10 cellular contexts compared by ENCODE assay signal in genomic region chr1:68010094-68010493, GRCh38. TPM values are rescaled to one million over a fixed set of nuclear protein-coding genes. Genes with fewer than 3 reads are reported as not detected.
A peak's percentile ranks its signal among the peaks of the same experiment; 100 is the strongest.
DNase-seq lines count a peak whose midpoint lies in the region; ATAC-seq, FAIRE-seq and TF ChIP-seq lines count a peak whose summit lies in the region.
"Had no signal": no experiment of that assay in that cellular context is flagged by ENCODE, and none has a peak within 500 bp of the region (broad histone marks: within the 10 kb centered on the region; RNA-seq: fewer than 3 reads in every experiment).

No MANE protein-coding gene starts in this region.

- H3K9ac ChIP-seq in fibroblast of lung (ENCODE audit: insufficient read depth, low read length), result no peak overlapping the region

- 0 out of 2 replicates have a peak, but pooled peaks have one; percentile 39 for TF ChIP-seq CTCF in OCI-LY7 (conservative IDR thresholded peaks at IDR 0.05; ENCODE audit: low read length)
- peak; percentile 21 to 53 for TF ChIP-seq CTCF in fibroblast of lung (conservative IDR thresholded peaks at IDR 0.05 in 1 of 2, IDR thresholded peaks at IDR 0.05 in 1 of 2; ENCODE audit: low read depth in 1 of 2, low read length in 2 of 2)

- intact Hi-C loops in OCI-LY7 (cut with micrococcal nuclease; ENCODE audit: unreplicated experiment), result no loop called here

- H3K27me3 ChIP-seq in fibroblast of lung (ENCODE audit: control insufficient read depth, insufficient read depth, low read length) (no peaks in the 10 kb centered on the region), small intestine (ENCODE audit: control insufficient read depth in 2 of 2, insufficient read depth in 2 of 2, low read length in 2 of 2) (no peaks in the 10 kb centered on the region)
- H3K27me3 ChIP-seq: pancreas had no signal

- H3K4me1 Mint-ChIP-seq in T-helper 17 cell, result no peaks in the 10 kb centered on the region

- H3K36me3 ChIP-seq in OCI-LY7 (ENCODE audit: insufficient read depth, low read length) (no peaks in the 10 kb centered on the region), fibroblast of lung (ENCODE audit: control insufficient read depth, insufficient read depth, low read length) (no peaks in the 10 kb centered on the region), small intestine (ENCODE audit: control insufficient read depth in 2 of 2, insufficient read depth in 2 of 2, low read length in 2 of 2) (no peaks in the 10 kb centered on the region)
- H3K36me3 ChIP-seq: pancreas had no signal

- no TSS peak for BruUV-seq in OCI-LY7 (replicated peaks; lab: Mats Ljungman, UMichigan)

- H3K36me3 Mint-ChIP-seq in T-helper 17 cell (ENCODE audit: low read depth), result no peaks in the 10 kb centered on the region

- H3K4me3 ChIP-seq in OCI-LY7 (ENCODE audit: low read depth, low read length, poor library complexity, severe bottlenecking) (no peak overlapping the region), fibroblast of lung (replicated peaks in 1 of 4; ENCODE audit: control extremely low read depth in 1 of 4, insufficient read depth in 1 of 4, low read depth in 3 of 4, low read length in 4 of 4) (no peak overlapping the region), small intestine (ENCODE audit: low read depth in 1 of 2, low read length in 2 of 2) (no peak overlapping the region)
- H3K4me3 ChIP-seq: pancreas had no signal

- H3K9me2 ChIP-seq in OCI-LY7 (ENCODE audit: insufficient read depth, low read length), result no peaks in the 10 kb centered on the region

- H3K79me2 ChIP-seq in OCI-LY7 (ENCODE audit: insufficient read depth, low read depth, low read length), result no peaks in the 10 kb centered on the region
- H3K79me2 ChIP-seq in fibroblast of lung (ENCODE audit: control insufficient read depth, insufficient read depth, low read length), result no peaks in the 10 kb centered on the region

- H3K9me3 ChIP-seq in OCI-LY7 (ENCODE audit: low read length) (no peaks in the 10 kb centered on the region), fibroblast of lung (ENCODE audit: control insufficient read depth, insufficient read depth, low read depth, low read length) (no peaks in the 10 kb centered on the region), small intestine (ENCODE audit: control insufficient read depth, low read depth) (no peaks in the 10 kb centered on the region), T-helper 17 cell (ENCODE audit: control insufficient read depth, low read length, poor library complexity, severe bottlenecking) (no peaks in the 10 kb centered on the region)
- H3K9me3 ChIP-seq: pancreas had no signal

- H2AFZ ChIP-seq in OCI-LY7 (ENCODE audit: low read length) (no peak overlapping the region), fibroblast of lung (ENCODE audit: low read length) (no peak overlapping the region)

- H3K27ac Mint-ChIP-seq in T-helper 17 cell, result no peak overlapping the region
- H3K27ac Mint-ChIP-seq: dendritic cell treated with granulocyte-macrophage colony-stimulating factor and Interleukin-4, amounts not matched to agents 40 ng/mL and 50 ng/mL, for 4 days had no signal

- H3K4me1 ChIP-seq in OCI-LY7 (ENCODE audit: insufficient read depth, low read length, poor library complexity, severe bottlenecking) (no peaks in the 10 kb centered on the region), fibroblast of lung (ENCODE audit: control insufficient read depth, extremely low read depth, insufficient read depth, low read length) (no peaks in the 10 kb centered on the region), small intestine (ENCODE audit: control insufficient read depth in 2 of 2, insufficient read depth in 1 of 2, low read depth in 1 of 2, low read length in 1 of 2) (no peaks in the 10 kb centered on the region)
- H3K4me1 ChIP-seq: pancreas had no signal

- no peak overlapping the region for H3K4me2 ChIP-seq in OCI-LY7 (ENCODE audit: low read length)
- H3K4me2 ChIP-seq in fibroblast of lung (ENCODE audit: extremely low read depth, insufficient read depth, low read length), result no peak overlapping the region

- H3K27me3 Mint-ChIP-seq in T-helper 17 cell, result peaks cover 4% of the 10 kb centered on the region
- H3K27me3 Mint-ChIP-seq: dendritic cell treated with granulocyte-macrophage colony-stimulating factor and Interleukin-4, amounts not matched to agents 40 ng/mL and 50 ng/mL, for 4 days had no signal

- no peak overlapping the region for H3K4me3 Mint-ChIP-seq in T-helper 17 cell
- H3K4me3 Mint-ChIP-seq: dendritic cell treated with granulocyte-macrophage colony-stimulating factor and Interleukin-4, amounts not matched to agents 40 ng/mL and 50 ng/mL, for 4 days had no signal

- DNase-seq in NCI-H1436 (lab: John Stamatoyannopoulos, UW) (peak; percentile 11), NCI-H1436 treated with DMSO at 0.1 percent for 48 hours (lab: John Stamatoyannopoulos, UW) (no peak), OCI-LY7 (ENCODE audit: low spot score) (no peak), fibroblast of lung (ENCODE audit: low read depth in 2 of 2) (peak; percentile 45 to 70), small intestine (peak; percentile 17), inferior parietal cortex (ENCODE audit: extremely low spot score) (no peak), T-helper 17 cell (no peak)
- DNase-seq: pancreas had no signal

- ATAC-seq in T-helper 17 cell, result no peak
- no peak for ATAC-seq in HG03196 (IDR thresholded peaks at IDR 0.05; ENCODE audit: unreplicated experiment)

- H4K20me1 ChIP-seq in OCI-LY7 (ENCODE audit: insufficient read depth, low read length) (no peaks in the 10 kb centered on the region), fibroblast of lung (ENCODE audit: control insufficient read depth, extremely low read depth, insufficient read depth, low read length) (no peaks in the 10 kb centered on the region)

- POLR2A ChIA-PET in OCI-LY7 (lab: Charles Lee), result no interaction called here

- no peak for FAIRE-seq in small intestine (lab: Jason Lieb, UNC)
- FAIRE-seq: pancreas had no signal

- CTCF ChIA-PET in OCI-LY7 (lab: Charles Lee; ENCODE audit: unreplicated experiment), result no interaction called here

- H3K27ac ChIP-seq in OCI-LY7 (ENCODE audit: low read depth, low read length, poor library complexity, severe bottlenecking) (no peak overlapping the region), fibroblast of lung (ENCODE audit: insufficient read depth, low read length) (no peak overlapping the region), small intestine (ENCODE audit: low read depth in 1 of 2, low read length in 1 of 2) (no peak overlapping the region)
- H3K27ac ChIP-seq: pancreas had no signal

RNA-seq across cellular contexts. Expression of gene DIRAS3, which starts 40.3 kb away (rescaled TPM):
- total RNA-seq in OCI-LY7 (2014; rRNA removed; shearing (Covaris generic)), result not detected in 2 replicates
- total RNA-seq in OCI-LY7 (2022), result not detected in 2 replicates
- 1.5 and 1.8 TPM in 2 replicates for total RNA-seq in fibroblast of lung
- 2.9 and 6.5 TPM in 2 replicates for polyA plus RNA-seq in fibroblast of lung
- 2.5 and 5.8 TPM in 2 replicates for polyA plus RNA-seq in fibroblast of lung (2012)
- polyA minus RNA-seq in fibroblast of lung (ENCODE audit: low replicate concordance), result 4.7 and 22.7 TPM in 2 replicates
- 1 to 10 TPM; 1.3 to 2.2 (median 1.5) TPM for polyA plus RNA-seq in small intestine
- total RNA-seq in T-helper 17 cell, result not detected

Comparison
In these comparisons a context has a peak if more than half of its experiments do, and no peak if none do; other contexts are left out.
1. DNase-seq: peak in NCI-H1436 (single experiment), fibroblast of lung (2 of 2) and small intestine (single experiment); none in NCI-H1436 treated with DMSO at 0.1 percent for 48 hours (single experiment), OCI-LY7 (single experiment), inferior parietal cortex (single experiment) and T-helper 17 cell (0 of 3).